12 cellular contexts compared by ENCODE assay signal in genomic region chr1:9164919-9165318, GRCh38. TPM values are rescaled to one million over a fixed set of nuclear protein-coding genes. Genes with fewer than 3 reads are reported as not detected.
DNase-seq lines count a peak whose midpoint lies in the region; ATAC-seq and TF ChIP-seq lines count a peak whose summit lies in the region.
"Had no signal": no experiment of that assay in that cellular context is flagged by ENCODE, and none has a peak within 500 bp of the region (broad histone marks: within the 10 kb centered on the region; RNA-seq: fewer than 3 reads in every experiment).

No MANE protein-coding gene starts in this region.

- DNase-seq in right atrium auricular region (ENCODE audit: low spot score) (no peak), cardiac septum (ENCODE audit: low spot score) (no peak), adrenal gland (no peak), right lobe of liver (no peak), uterus (no peak), SJCRH30 (no peak)
- DNase-seq: activated naive CD8-positive, alpha-beta T cell treated with anti-CD3 and anti-CD28 coated beads, Interleukin-2, amount 50 U/mL, for 24 hours; GDM1; OCI-M1 had no signal

- peak overlapping the region; percentile 76 to 83 for H3K27ac ChIP-seq in right atrium auricular region
- peak overlapping the region; percentile 79 to 91 (median 91) for H3K27ac ChIP-seq in adrenal gland
- H3K27ac ChIP-seq in right lobe of liver = peak overlapping the region in 2 of 3 donors; percentile 94 to 97
- H3K27ac ChIP-seq in uterus = peak overlapping the region; percentile 88 to 94
- no peak overlapping the region for H3K27ac ChIP-seq in SJCRH30
- H3K27ac ChIP-seq in gastroesophageal sphincter = peak overlapping the region in 1 of 4 donors; percentile 69
- H3K27ac ChIP-seq: neural progenitor cell had no signal

- TF ChIP-seq EP300 in gastroesophageal sphincter (IDR thresholded peaks at IDR 0.05) = no peak

- H3K36me3 ChIP-seq in right atrium auricular region (no peaks in the 10 kb centered on the region), adrenal gland (replicated peaks in 1 of 2) (no peaks in the 10 kb centered on the region), right lobe of liver (no peaks in the 10 kb centered on the region), uterus (no peaks in the 10 kb centered on the region), SJCRH30 (no peaks in the 10 kb centered on the region), gastroesophageal sphincter (no peaks in the 10 kb centered on the region)
- H3K36me3 ChIP-seq: neural progenitor cell had no signal

- no peaks in the 10 kb centered on the region for H3K9me3 ChIP-seq in right atrium auricular region
- H3K9me3 ChIP-seq in adrenal gland (replicated peaks in 1 of 3) = no peaks in the 10 kb centered on the region
- no peaks in the 10 kb centered on the region for H3K9me3 ChIP-seq in right lobe of liver
- H3K9me3 ChIP-seq in uterus = no peaks in the 10 kb centered on the region
- no peaks in the 10 kb centered on the region for H3K9me3 ChIP-seq in SJCRH30 (replicated peaks)
- H3K9me3 ChIP-seq in gastroesophageal sphincter = no peaks in the 10 kb centered on the region

- TF ChIP-seq POLR2A in adrenal gland (IDR thresholded peaks at IDR 0.05) = no peak
- TF ChIP-seq POLR2A in right lobe of liver (IDR thresholded peaks at IDR 0.05) = no peak
- no peak for TF ChIP-seq POLR2A in uterus (IDR thresholded peaks at IDR 0.05)
- no peak for TF ChIP-seq POLR2A in gastroesophageal sphincter (IDR thresholded peaks at IDR 0.05)

- ATAC-seq in right lobe of liver (no peak), HG03469 (IDR thresholded peaks at IDR 0.05; ENCODE audit: unreplicated experiment) (no peak), gastroesophageal sphincter (no peak)
- ATAC-seq: activated naive CD8-positive, alpha-beta T cell treated with anti-CD3 and anti-CD28 coated beads, Interleukin-2, amount 50 U/mL, for 24 hours had no signal

- H3K4me3 ChIP-seq in right atrium auricular region (no peak overlapping the region), adrenal gland (no peak overlapping the region), right lobe of liver (no peak overlapping the region), uterus (no peak overlapping the region), SJCRH30 (no peak overlapping the region), gastroesophageal sphincter (no peak overlapping the region)
- H3K4me3 ChIP-seq: neural progenitor cell had no signal

- H3K27me3 ChIP-seq in right atrium auricular region (no peaks in the 10 kb centered on the region), adrenal gland (no peaks in the 10 kb centered on the region), right lobe of liver (no peaks in the 10 kb centered on the region), uterus (no peaks in the 10 kb centered on the region), SJCRH30 (peaks cover 12% of the 10 kb centered on the region), gastroesophageal sphincter (no peaks in the 10 kb centered on the region)
- H3K27me3 ChIP-seq: neural progenitor cell had no signal

- intact Hi-C loops in cardiac septum (cut with DNase I) (no loop called here), adrenal gland (cut with DNase I) (no loop called here), right lobe of liver (cut with DNase I) (no loop called here), uterus (cut with DNase I; ENCODE audit: low total_unique reads) (no loop called here)

- TF ChIP-seq CTCF in right atrium auricular region (IDR thresholded peaks at IDR 0.05) (no peak), adrenal gland (IDR thresholded peaks at IDR 0.05) (no peak), right lobe of liver (IDR thresholded peaks at IDR 0.05) (no peak), uterus (IDR thresholded peaks at IDR 0.05) (no peak), gastroesophageal sphincter (IDR thresholded peaks at IDR 0.05) (no peak)

- 72 to 87% (median 79%) methylated on average over 6 to 7 of the region's 7 CpGs for WGBS in adrenal gland, 4 donors
- 63% methylated on average over 4 of the region's 7 CpGs for WGBS in right lobe of liver (ENCODE audit: insufficient coverage, low coverage, low lambda C conversion rate, missing lambda C conversion rate)
- 72 to 90% methylated on average over 2 to 5 of the region's 7 CpGs for WGBS in gastroesophageal sphincter (ENCODE audit: low coverage in 1 of 2), 2 donors

- H3K4me1 ChIP-seq in right atrium auricular region (peaks cover 0 to 35% of the 10 kb centered on the region in 2 donors), adrenal gland (replicated peaks in 1 of 2) (peaks cover 30 to 33% of the 10 kb centered on the region in 2 donors), right lobe of liver (peaks cover 0 to 25% (median 12%) of the 10 kb centered on the region in 4 donors), uterus (peaks cover 4 to 9% of the 10 kb centered on the region in 2 donors), SJCRH30 (peaks cover 14% of the 10 kb centered on the region), gastroesophageal sphincter (peaks cover 0 to 18% (median 16%) of the 10 kb centered on the region in 3 donors)

RNA-seq across cellular contexts. Expression of gene GPR157, which starts 36.0 kb away (rescaled TPM):
- 10 to 100 TPM; 10.3 to 13.0 TPM for total RNA-seq in right atrium auricular region
- 23.0 TPM for total RNA-seq in cardiac septum
- 10 to 100 TPM in 4 of 8 donors, 1 to 10 TPM in 4; 5.0 to 16.8 (median 9.8) TPM for total RNA-seq in adrenal gland
- polyA plus RNA-seq in adrenal gland = 1 to 10 TPM; 2.0 to 6.7 (median 2.9) TPM
- 10 to 100 TPM in 1 of 6 experiments, 1 to 10 TPM in 5; 5.6 to 12.5 (median 7.0) TPM for total RNA-seq in right lobe of liver
- total RNA-seq in uterus = 10 to 100 TPM in 1 of 4 donors, 1 to 10 TPM in 2, under 1 TPM in 1; 0.59 to 10.7 (median 2.2) TPM
- not detected in 2 replicates for total RNA-seq in SJCRH30 (2014; rRNA removed; shearing (Covaris generic))
- 1 to 10 TPM; 2.8 to 4.4 (median 4.0) TPM for total RNA-seq in gastroesophageal sphincter
